In the genomic region with DNA sequence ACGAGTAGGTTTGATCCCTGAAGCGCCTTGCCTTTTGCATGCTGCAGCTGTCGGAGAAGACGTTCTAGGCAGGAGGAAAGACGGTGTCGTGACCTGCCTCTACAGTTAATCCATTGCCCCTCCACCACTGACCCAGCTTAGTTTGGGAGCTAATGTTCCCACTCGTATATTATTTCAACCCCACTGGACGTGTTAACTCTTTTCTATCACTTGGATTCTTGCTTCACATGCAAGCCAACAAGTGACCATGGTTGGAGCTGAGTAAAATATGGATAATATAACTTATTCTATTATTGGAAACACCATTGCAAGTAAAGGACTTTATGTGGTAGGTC, we compare ENCODE assay signal across 7 cellular contexts. TPM values are rescaled to one million over a fixed set of nuclear protein-coding genes. Genes with fewer than 3 reads are reported as not detected.
DNase-seq lines count a peak whose midpoint lies in the region; ATAC-seq and TF ChIP-seq lines count a peak whose summit lies in the region.

No MANE protein-coding gene starts in this region.

- H3K27ac Mint-ChIP-seq in HFFc6, result peak overlapping the region; percentile 98
- H3K27ac Mint-ChIP-seq in activated T-helper 2 cell treated with anti-CD3 and anti-CD28 coated beads, Interferon-gamma antibody, Interleukin-2, Interleukin-4, amounts not matched to agents 10 μg/mL and 5 μg/mL and 100 μg/mL, durations not matched to agents 14 hours and 24 hours and 36 hours, result peak overlapping the region; percentile 98
- peak overlapping the region; percentile 98 to 100 for H3K27ac Mint-ChIP-seq in stimulated activated naive CD8-positive, alpha-beta T cell treated with anti-CD3 and anti-CD28 coated beads, Interleukin-15, amount 100 ng/mL, for 72 hours

- intact Hi-C loops in activated T-helper 2 cell treated with anti-CD3 and anti-CD28 coated beads, Interferon-gamma antibody, Interleukin-2, Interleukin-4, amounts not matched to agents 10 μg/mL and 5 μg/mL and 100 μg/mL, durations not matched to agents 14 hours and 24 hours and 36 hours (cut with micrococcal nuclease), result loop anchor here (1.0 to 2.0 kb wide), 2 partner anchors 15 to 61 kb away; a partner anchor contains a TSS

- no peak for DNase-seq in HFFc6
- DNase-seq in activated T-helper 2 cell treated with anti-CD3 and anti-CD28 coated beads, Interferon-gamma antibody, Interleukin-2, Interleukin-4, amounts not matched to agents 10 μg/mL and 5 μg/mL and 100 μg/mL, durations not matched to agents 14 hours and 24 hours and 36 hours (ENCODE audit: low spot score), result no peak
- no peak for DNase-seq in stimulated activated naive CD8-positive, alpha-beta T cell treated with anti-CD3 and anti-CD28 coated beads, Interleukin-15, amount 100 ng/mL, for 72 hours

- ATAC-seq in stimulated activated naive CD8-positive, alpha-beta T cell treated with anti-CD3 and anti-CD28 coated beads, Interleukin-15, amount 100 ng/mL, for 72 hours, result no peak
- no peak for ATAC-seq in GM19452 (IDR thresholded peaks at IDR 0.05; ENCODE audit: unreplicated experiment)
- ATAC-seq in HG03175 (IDR thresholded peaks at IDR 0.05; ENCODE audit: unreplicated experiment), result no peak
- ATAC-seq in GM19467 (IDR thresholded peaks at IDR 0.05; ENCODE audit: unreplicated experiment), result no peak

- H3K9me3 Mint-ChIP-seq in HFFc6, result no peaks in the 10 kb centered on the region
- H3K9me3 Mint-ChIP-seq in activated T-helper 2 cell treated with anti-CD3 and anti-CD28 coated beads, Interferon-gamma antibody, Interleukin-2, Interleukin-4, amounts not matched to agents 10 μg/mL and 5 μg/mL and 100 μg/mL, durations not matched to agents 14 hours and 24 hours and 36 hours, result no peaks in the 10 kb centered on the region
- H3K9me3 Mint-ChIP-seq in stimulated activated naive CD8-positive, alpha-beta T cell treated with anti-CD3 and anti-CD28 coated beads, Interleukin-15, amount 100 ng/mL, for 72 hours, result no peaks in the 10 kb centered on the region

- H3K4me3 ChIP-seq in iPS-18c (ENCODE audit: insufficient read depth, low read depth, low read length), result peak overlapping the region; percentile 95

- H3K4me3 Mint-ChIP-seq in HFFc6, result peak overlapping the region; percentile 100
- H3K4me3 Mint-ChIP-seq in activated T-helper 2 cell treated with anti-CD3 and anti-CD28 coated beads, Interferon-gamma antibody, Interleukin-2, Interleukin-4, amounts not matched to agents 10 μg/mL and 5 μg/mL and 100 μg/mL, durations not matched to agents 14 hours and 24 hours and 36 hours (ENCODE audit: low read depth), result peak overlapping the region; percentile 97
- H3K4me3 Mint-ChIP-seq in stimulated activated naive CD8-positive, alpha-beta T cell treated with anti-CD3 and anti-CD28 coated beads, Interleukin-15, amount 100 ng/mL, for 72 hours, result peak overlapping the region; percentile 97 to 98

- H3K4me1 Mint-ChIP-seq in HFFc6 (ENCODE audit: low read depth), result peaks cover 18% of the 10 kb centered on the region
- peaks cover 46% of the 10 kb centered on the region for H3K4me1 Mint-ChIP-seq in activated T-helper 2 cell treated with anti-CD3 and anti-CD28 coated beads, Interferon-gamma antibody, Interleukin-2, Interleukin-4, amounts not matched to agents 10 μg/mL and 5 μg/mL and 100 μg/mL, durations not matched to agents 14 hours and 24 hours and 36 hours (ENCODE audit: low read depth)
- H3K4me1 Mint-ChIP-seq in stimulated activated naive CD8-positive, alpha-beta T cell treated with anti-CD3 and anti-CD28 coated beads, Interleukin-15, amount 100 ng/mL, for 72 hours, result peaks cover 67% of the 10 kb centered on the region

- peaks cover 2% of the 10 kb centered on the region for H3K27me3 Mint-ChIP-seq in HFFc6 (ENCODE audit: insufficient read depth)
- peaks cover 7% of the 10 kb centered on the region for H3K27me3 Mint-ChIP-seq in activated T-helper 2 cell treated with anti-CD3 and anti-CD28 coated beads, Interferon-gamma antibody, Interleukin-2, Interleukin-4, amounts not matched to agents 10 μg/mL and 5 μg/mL and 100 μg/mL, durations not matched to agents 14 hours and 24 hours and 36 hours (ENCODE audit: low read depth)
- peaks cover 6% of the 10 kb centered on the region for H3K27me3 Mint-ChIP-seq in stimulated activated naive CD8-positive, alpha-beta T cell treated with anti-CD3 and anti-CD28 coated beads, Interleukin-15, amount 100 ng/mL, for 72 hours

- no peak for TF ChIP-seq CTCF in HFFc6 (IDR thresholded peaks at IDR 0.05)

- no peaks in the 10 kb centered on the region for H3K36me3 Mint-ChIP-seq in HFFc6 (ENCODE audit: low read depth)
- H3K36me3 Mint-ChIP-seq in activated T-helper 2 cell treated with anti-CD3 and anti-CD28 coated beads, Interferon-gamma antibody, Interleukin-2, Interleukin-4, amounts not matched to agents 10 μg/mL and 5 μg/mL and 100 μg/mL, durations not matched to agents 14 hours and 24 hours and 36 hours (ENCODE audit: low read depth), result peaks cover 19% of the 10 kb centered on the region

- H3K9me3 ChIP-seq in iPS-18c (ENCODE audit: control insufficient read depth, insufficient read depth, low read length), result no peaks in the 10 kb centered on the region

RNA-seq across cellular contexts. Expression of a gene that starts 0.7 kb away (rescaled TPM):
- total RNA-seq in HFFc6 (2021; fragmentation: NEBNext Ultra II Directional; extraction: Animal tissue kit (Norgen Biotek cat#: 25700)), result 10 to 100 TPM; 71.5 to 91.1 (median 84.5) TPM
- total RNA-seq in activated T-helper 2 cell treated with anti-CD3 and anti-CD28 coated beads, Interferon-gamma antibody, Interleukin-2, Interleukin-4, amounts not matched to agents 10 μg/mL and 5 μg/mL and 100 μg/mL, durations not matched to agents 14 hours and 24 hours and 36 hours, result 51.7 and 53.7 TPM in 2 replicates

RNA-seq across cellular contexts. Expression of a gene that starts 14.5 kb away (rescaled TPM):
- total RNA-seq in HFFc6 (2021; fragmentation: NEBNext Ultra II Directional; extraction: Animal tissue kit (Norgen Biotek cat#: 25700)), result not detected
- 0.07 TPM in 1 of 2 replicates, not detected in the other for total RNA-seq in activated T-helper 2 cell treated with anti-CD3 and anti-CD28 coated beads, Interferon-gamma antibody, Interleukin-2, Interleukin-4, amounts not matched to agents 10 μg/mL and 5 μg/mL and 100 μg/mL, durations not matched to agents 14 hours and 24 hours and 36 hours
